1 cellular context compared by ENCODE assay signal in genomic region chr10:102154466-102155116, GRCh38.
TF ChIP-seq lines count a peak whose summit lies in the region.

No MANE protein-coding gene starts in this region.

TF ChIP-seq in GM12878, 131 proteins besides CTCF, POLR2A, EP300 and RAD21:
- TF ChIP-seq WRNIP1 (IDR thresholded peaks at IDR 0.05; ENCODE audit: borderline replicate concordance, low read depth, low read length): no peak
- no peak for TF ChIP-seq EGR1 (IDR thresholded peaks at IDR 0.05; ENCODE audit: borderline replicate concordance in 1 of 2, low read depth in 2 of 2, low read length in 2 of 2)
- no peak for TF ChIP-seq BACH1 (IDR thresholded peaks at IDR 0.05; ENCODE audit: borderline replicate concordance)
- TF ChIP-seq ELK1 (IDR thresholded peaks at IDR 0.05; ENCODE audit: low read depth, low read length): no peak
- TF ChIP-seq ZBTB40 (IDR thresholded peaks at IDR 0.05; ENCODE audit: borderline replicate concordance): no peak
- TF ChIP-seq NFYA (IDR thresholded peaks at IDR 0.05; ENCODE audit: borderline replicate concordance, low read depth, low read length): no peak
- no peak for TF ChIP-seq LARP7 (IDR thresholded peaks at IDR 0.05)
TF ChIP-seq in GM12878: peak in this region for 0.
